Comparison of ENCODE assay signal across 1 cellular context in genomic region chr5:10454591-10455272, GRCh38.
TF ChIP-seq lines count a peak whose summit lies in the region.

No MANE protein-coding gene starts in this region.

TF ChIP-seq in H1, 55 proteins besides CTCF, POLR2A, EP300 and RAD21:
- TF ChIP-seq SIN3A (conservative IDR thresholded peaks at IDR 0.05 in 1 of 2, IDR thresholded peaks at IDR 0.05 in 1 of 2; ENCODE audit: low read depth in 1 of 2, low read length in 2 of 2): 0 out of 4 replicates have a peak, but pooled peaks of 1 of the 2 experiments have one; percentile 19
- TF ChIP-seq HDAC2 (IDR thresholded peaks at IDR 0.05; ENCODE audit: borderline replicate concordance in 1 of 2, low read depth in 2 of 2, low read length in 2 of 2): no peak
